ENCODE assay signal across 8 cellular contexts in the genomic region with DNA sequence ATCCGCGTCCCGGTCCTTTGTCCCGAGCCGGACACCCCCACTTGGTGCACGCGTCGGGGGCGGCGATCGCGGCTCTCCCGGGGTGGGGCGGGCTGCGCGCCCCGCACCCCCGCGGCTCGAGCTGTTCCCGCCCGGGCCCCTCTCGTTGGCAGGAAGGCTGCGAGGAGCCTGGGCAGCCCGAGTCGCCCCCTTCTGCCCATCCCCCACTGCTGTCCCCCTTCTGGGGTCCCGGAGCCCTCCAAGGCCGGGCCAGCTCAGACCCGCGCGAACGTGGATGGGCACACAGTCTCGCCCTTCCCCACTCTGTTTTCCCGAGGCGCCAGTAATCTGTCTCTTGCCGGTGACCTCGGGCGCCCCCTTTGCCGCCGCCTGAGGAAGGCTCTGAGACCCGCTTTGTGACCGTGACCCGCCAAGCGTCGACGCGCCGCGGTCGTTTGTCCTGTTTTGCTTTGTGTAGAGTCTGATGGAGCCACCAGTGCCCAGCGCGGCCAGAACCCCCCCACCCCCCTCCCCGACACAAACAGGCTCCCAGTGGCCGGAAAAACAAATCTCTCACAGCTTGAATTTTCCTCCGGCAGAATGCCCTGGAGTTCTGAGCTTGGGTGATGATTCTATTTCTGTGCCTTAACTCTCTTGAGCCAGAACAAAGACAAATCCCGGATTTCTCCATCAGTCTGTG. TPM values are rescaled to one million over a fixed set of nuclear protein-coding genes. Genes with fewer than 3 reads are reported as not detected.
DNase-seq lines count a peak whose midpoint lies in the region; ATAC-seq and TF ChIP-seq lines count a peak whose summit lies in the region.

No MANE protein-coding gene starts in this region.

- H3K4me1 ChIP-seq in HUES6 (ENCODE audit: control insufficient read depth, insufficient read depth, low read length), result peaks cover 12% of the 10 kb centered on the region

- no peak overlapping the region for H3K27ac Mint-ChIP-seq in activated CD8-positive, alpha-beta memory T cell treated with anti-CD3 and anti-CD28 coated beads, Interleukin-2, amount 10 ng/mL, durations not matched to agents 7 days and 5 days
- peak overlapping the region; percentile 95 for H3K27ac Mint-ChIP-seq in neural crest cell (ENCODE audit: unreplicated experiment)

- peak overlapping the region; percentile 87 for H3K9ac ChIP-seq in HUES6 (ENCODE audit: low read length)

- H3K27me3 Mint-ChIP-seq in activated CD8-positive, alpha-beta memory T cell treated with anti-CD3 and anti-CD28 coated beads, Interleukin-2, amount 10 ng/mL, durations not matched to agents 7 days and 5 days, result peaks cover 58% of the 10 kb centered on the region
- peaks cover 41% of the 10 kb centered on the region for H3K27me3 Mint-ChIP-seq in neural crest cell (ENCODE audit: low read depth)

- peaks cover 4% of the 10 kb centered on the region for H3K4me1 Mint-ChIP-seq in activated CD8-positive, alpha-beta memory T cell treated with anti-CD3 and anti-CD28 coated beads, Interleukin-2, amount 10 ng/mL, durations not matched to agents 7 days and 5 days
- H3K4me1 Mint-ChIP-seq in neural crest cell, result peaks cover 33% of the 10 kb centered on the region

- DNase-seq in COLO668 (lab: John Stamatoyannopoulos, UW; ENCODE audit: unreplicated experiment), result peak; percentile 68
- no peak for DNase-seq in activated CD8-positive, alpha-beta memory T cell treated with anti-CD3 and anti-CD28 coated beads, Interleukin-2, amount 10 ng/mL, durations not matched to agents 7 days and 5 days
- peak in 1 of 2 donors; percentile 57 for DNase-seq in foreskin fibroblast
- DNase-seq in neural crest cell (ENCODE audit: low read depth, low spot score), result peak; percentile 49
- DNase-seq in SKM-1 (lab: John Stamatoyannopoulos, UW; ENCODE audit: unreplicated experiment), result no peak

- no peak overlapping the region for H3K27ac ChIP-seq in HUES6 (ENCODE audit: low read depth, low read length)

- H3K9me3 ChIP-seq in HUES6 (ENCODE audit: control insufficient read depth, insufficient read depth, low read depth, low read length), result no peaks in the 10 kb centered on the region

- H3K36me3 ChIP-seq in HUES6 (ENCODE audit: control insufficient read depth, insufficient read depth, low read length), result no peaks in the 10 kb centered on the region; the same call in 1 of the 2 replicates

- H3K36me3 Mint-ChIP-seq in activated CD8-positive, alpha-beta memory T cell treated with anti-CD3 and anti-CD28 coated beads, Interleukin-2, amount 10 ng/mL, durations not matched to agents 7 days and 5 days, result no peaks in the 10 kb centered on the region
- peaks cover 2% of the 10 kb centered on the region for H3K36me3 Mint-ChIP-seq in neural crest cell (ENCODE audit: low read depth)

- no peaks in the 10 kb centered on the region for H3K9me3 Mint-ChIP-seq in activated CD8-positive, alpha-beta memory T cell treated with anti-CD3 and anti-CD28 coated beads, Interleukin-2, amount 10 ng/mL, durations not matched to agents 7 days and 5 days (ENCODE audit: low read depth)
- H3K9me3 Mint-ChIP-seq in neural crest cell, result no peaks in the 10 kb centered on the region

- H3K27me3 ChIP-seq in HUES6 (ENCODE audit: control insufficient read depth, insufficient read depth, low read length), result peaks cover 46% of the 10 kb centered on the region

- peak; percentile 33 for ATAC-seq in activated CD8-positive, alpha-beta memory T cell treated with anti-CD3 and anti-CD28 coated beads, Interleukin-2, amount 10 ng/mL, durations not matched to agents 7 days and 5 days
- ATAC-seq in HG02884 (IDR thresholded peaks at IDR 0.05; ENCODE audit: unreplicated experiment) (no peak), HG03135 (IDR thresholded peaks at IDR 0.05; ENCODE audit: unreplicated experiment) (no peak)

- CTCF ChIA-PET in activated CD8-positive, alpha-beta memory T cell treated with anti-CD3 and anti-CD28 coated beads, Interleukin-2, amount 10 ng/mL, durations not matched to agents 7 days and 5 days (lab: Charles Lee), result no interaction called here

- peak overlapping the region; percentile 44 for H3K4me3 Mint-ChIP-seq in activated CD8-positive, alpha-beta memory T cell treated with anti-CD3 and anti-CD28 coated beads, Interleukin-2, amount 10 ng/mL, durations not matched to agents 7 days and 5 days
- peak overlapping the region; percentile 95 for H3K4me3 Mint-ChIP-seq in neural crest cell

- TF ChIP-seq CTCF in foreskin fibroblast (IDR thresholded peaks at IDR 0.05; ENCODE audit: low read depth, low read length) (peak; percentile 13), neural crest cell (conservative IDR thresholded peaks at IDR 0.05) (peak; percentile 31)

- H3K4me3 ChIP-seq in HUES6 (ENCODE audit: low read depth, low read length), result peak overlapping the region; percentile 96
- H3K4me3 ChIP-seq in foreskin fibroblast (ENCODE audit: low read depth in 1 of 2, low read length in 2 of 2), result peak overlapping the region; percentile 76 to 79

RNA-seq across cellular contexts. Expression of a gene that starts 0.6 kb away (rescaled TPM):
- under 1 TPM; 0.20 to 0.33 TPM for total RNA-seq in activated CD8-positive, alpha-beta memory T cell treated with anti-CD3 and anti-CD28 coated beads, Interleukin-2, amount 10 ng/mL, durations not matched to agents 7 days and 5 days
- total RNA-seq in neural crest cell, result 38.2 and 42.1 TPM in 2 replicates

Comparison
In these comparisons a context has a peak if more than half of its experiments do, and no peak if none do; other contexts are left out.
1. DNase-seq: peak in COLO668 (single experiment) and neural crest cell (single experiment); none in activated CD8-positive, alpha-beta memory T cell treated with anti-CD3 and anti-CD28 coated beads, Interleukin-2, amount 10 ng/mL, durations not matched to agents 7 days and 5 days (single experiment) and SKM-1 (single experiment).
2. RNA of a gene that starts 0.6 kb away (total RNA-seq): 38.2 to 42.1 TPM in neural crest cell; 0.20 to 0.33 TPM in activated CD8-positive, alpha-beta memory T cell treated with anti-CD3 and anti-CD28 coated beads, Interleukin-2, amount 10 ng/mL, durations not matched to agents 7 days and 5 days; every median in the first group is over 10 times any median in the second.